Comparison of ENCODE assay signal across 13 cellular contexts in genomic region chr12:5964913-5965900, GRCh38. TPM values are rescaled to one million over a fixed set of nuclear protein-coding genes. Genes with fewer than 3 reads are reported as not detected.
A peak's percentile ranks its signal among the peaks of the same experiment; 100 is the strongest.
DNase-seq lines count a peak whose midpoint lies in the region; ATAC-seq and TF ChIP-seq lines count a peak whose summit lies in the region.
"Had no signal": no experiment of that assay in that cellular context is flagged by ENCODE, and none has a peak within 500 bp of the region (broad histone marks: within the 10 kb centered on the region; RNA-seq: fewer than 3 reads in every experiment).

No MANE protein-coding gene starts in this region.

- no peaks in the 10 kb centered on the region for H3K36me3 Mint-ChIP-seq in natural killer cell treated with Interleukin-12 subunit alpha and Interleukin-12 subunit beta and Interleukin-15 and Interleukin-18, amount 100 ng/mL, for 72 hours
- no peaks in the 10 kb centered on the region for H3K36me3 Mint-ChIP-seq in activated CD8-positive, alpha-beta T cell treated with anti-CD3 and anti-CD28 coated beads for 36 hours (ENCODE audit: low read depth)

- H3K4me3 Mint-ChIP-seq in natural killer cell treated with Interleukin-12 subunit alpha and Interleukin-12 subunit beta and Interleukin-15 and Interleukin-18, amount 100 ng/mL, for 72 hours, result no peak overlapping the region
- H3K4me3 Mint-ChIP-seq in activated CD8-positive, alpha-beta T cell treated with anti-CD3 and anti-CD28 coated beads for 36 hours, result no peak overlapping the region

- H2BK5ac ChIP-seq in IMR-90 (ENCODE audit: low read depth, low read length, poor library complexity, severe bottlenecking), result no peak overlapping the region

- ATAC-seq in IMR-90 (ENCODE audit: low read depth) (no peak; the same call in 1 of the 2 replicates), GM18861 (IDR thresholded peaks at IDR 0.05; ENCODE audit: unreplicated experiment) (no peak)
- ATAC-seq in natural killer cell treated with Interleukin-12 subunit alpha and Interleukin-12 subunit beta and Interleukin-15 and Interleukin-18, amount 100 ng/mL, for 72 hours, result peak in 1 of 2 donors; percentile 33
- no peak for ATAC-seq in activated CD8-positive, alpha-beta T cell treated with anti-CD3 and anti-CD28 coated beads for 36 hours

- H4K91ac ChIP-seq in IMR-90 (ENCODE audit: insufficient read depth, low read depth, low read length), result no peak overlapping the region; the same call in 1 of the 2 replicates

- no peak overlapping the region for H3K56ac ChIP-seq in IMR-90 (ENCODE audit: extremely low read depth, insufficient read depth, low read length)

- BruUV-seq in IMR-90 (replicated peaks; lab: Mats Ljungman, UMichigan), result no TSS peak

- H3K18ac ChIP-seq in IMR-90 (ENCODE audit: low read depth, low read length), result no peak overlapping the region

- H3K27me3 Mint-ChIP-seq in natural killer cell treated with Interleukin-12 subunit alpha and Interleukin-12 subunit beta and Interleukin-15 and Interleukin-18, amount 100 ng/mL, for 72 hours, result peaks cover 12 to 18% of the 10 kb centered on the region in 2 donors
- peaks cover 3% of the 10 kb centered on the region for H3K27me3 Mint-ChIP-seq in activated CD8-positive, alpha-beta T cell treated with anti-CD3 and anti-CD28 coated beads for 36 hours

- no peak overlapping the region for H4K8ac ChIP-seq in IMR-90 (ENCODE audit: low read depth in 2 of 2, low read length in 2 of 2)

- no peaks in the 10 kb centered on the region for H3K36me3 ChIP-seq in IMR-90 (ENCODE audit: control insufficient read depth, insufficient read depth, low read length)
- H3K36me3 ChIP-seq: uterus had no signal

- H3K23ac ChIP-seq in IMR-90 (ENCODE audit: low read depth, low read length), result no peak overlapping the region

- CTCF ChIA-PET in IMR-90 (lab: Yijun Ruan, JAX), result interaction anchor here (2.2 kb wide), 1 partner anchor 72 kb away, joined by 7 read pairs; no protein-coding TSS in a partner anchor
- CTCF ChIA-PET in activated CD8-positive, alpha-beta T cell treated with anti-CD3 and anti-CD28 coated beads for 36 hours (lab: Charles Lee), result interaction anchor here (0.6 to 3.1 kb wide), 7 partner anchors 8 to 73 kb away, joined by 3 to 28 read pairs (median 3); no protein-coding TSS in a partner anchor

- H3K9ac ChIP-seq in IMR-90 (ENCODE audit: low read depth, low read length), result no peak overlapping the region

- dilution Hi-C loops in IMR-90 (cut with HindIII; ENCODE audit: low sequenced_read_pairs, unreplicated experiment), result no loop called here

- H3K14ac ChIP-seq in IMR-90 (replicated peaks; ENCODE audit: low read depth, low read length), result no peak overlapping the region

- WGBS in IMR-90 (ENCODE audit: extremely low coverage in 2 of 2, insufficient read length in 1 of 2), 2 experiments, result 61% methylated on average over 16 of the region's 24 CpGs; no CpG with 5 or more reads in 1 of the 2 experiments

- H3K9me3 ChIP-seq in IMR-90 (ENCODE audit: control insufficient read depth, insufficient read depth, low read length), result no peaks in the 10 kb centered on the region
- H3K9me3 ChIP-seq: Caco-2, mucosa of descending colon, uterus had no signal

- intact Hi-C loops in IMR-90 (cut with micrococcal nuclease), result loop anchor here (5.0 kb wide), 1 partner anchor 538 kb away; no protein-coding TSS in a partner anchor
- intact Hi-C loops in activated CD8-positive, alpha-beta T cell treated with anti-CD3 and anti-CD28 coated beads for 36 hours (cut with micrococcal nuclease), result no loop called here
- intact Hi-C loops in posterior vena cava (cut with DNase I), result loop anchor here in 1 of 2 donors (5.0 kb wide), 1 partner anchor 768 kb away; no protein-coding TSS in a partner anchor

- H4K20me1 ChIP-seq in IMR-90 (ENCODE audit: insufficient read depth, low read length), result no peaks in the 10 kb centered on the region

- H2AK9ac ChIP-seq in IMR-90 (replicated peaks; ENCODE audit: low read depth, low read length, poor library complexity), result peak overlapping the region; percentile 0

- H2BK20ac ChIP-seq in IMR-90 (ENCODE audit: low read depth, low read length), result no peak overlapping the region

- H3K27ac ChIP-seq in IMR-90 (ENCODE audit: insufficient read depth, low read length), result no peak overlapping the region
- H3K27ac ChIP-seq: uterus had no signal

- peak overlapping the region; percentile 59 for H2AFZ ChIP-seq in IMR-90 (replicated peaks; ENCODE audit: low read length, poor library complexity)

- no peaks in the 10 kb centered on the region for H3K4me1 ChIP-seq in IMR-90 (ENCODE audit: control insufficient read depth, insufficient read depth, low read length)
- H3K4me1 ChIP-seq: Caco-2, uterus had no signal

- POLR2A ChIA-PET in IMR-90 (lab: Charles Lee; ENCODE audit: unreplicated experiment), result no interaction called here
- POLR2A ChIA-PET in activated CD8-positive, alpha-beta T cell treated with anti-CD3 and anti-CD28 coated beads for 36 hours (lab: Charles Lee), result interaction anchor here (1.2 kb wide), 1 partner anchor 25 kb away, joined by 3 read pairs; no protein-coding TSS in a partner anchor

- TF ChIP-seq POLR2A in IMR-90 (IDR thresholded peaks at IDR 0.05; ENCODE audit: low read depth, low read length), result no peak

- in situ Hi-C loops in IMR-90 (cut with MboI; ENCODE audit: low sequenced_read_pairs), result no loop called here

- H3K9me1 ChIP-seq in IMR-90 (ENCODE audit: insufficient read depth, low read length), result no peaks in the 10 kb centered on the region

- H3K4me2 ChIP-seq in IMR-90 (ENCODE audit: low read depth, low read length), result no peak overlapping the region

- no peak overlapping the region for H2BK15ac ChIP-seq in IMR-90 (ENCODE audit: low read depth, low read length)

- TF ChIP-seq CTCF in IMR-90 (conservative IDR thresholded peaks at IDR 0.05; ENCODE audit: low read depth, low read length) (no peak), epithelial cell of esophagus (IDR thresholded peaks at IDR 0.05; ENCODE audit: insufficient read depth, low read depth, low read length, missing control alignments) (no peak)
- no peak for TF ChIP-seq CTCF in activated CD8-positive, alpha-beta T cell treated with anti-CD3 and anti-CD28 coated beads for 36 hours (IDR thresholded peaks at IDR 0.05)

- H3K4me3 ChIP-seq in IMR-90 (ENCODE audit: insufficient read depth, low read depth, low read length) (no peak overlapping the region), epithelial cell of esophagus (ENCODE audit: low read length) (no peak overlapping the region)
- H3K4me3 ChIP-seq: mucosa of descending colon, uterus had no signal

- H2BK120ac ChIP-seq in IMR-90 (ENCODE audit: low read depth, low read length), result no peak overlapping the region

- H4K5ac ChIP-seq in IMR-90 (ENCODE audit: low read depth, low read length), result no peak overlapping the region

- DNase-seq in Daoy (ENCODE audit: low read depth) (peak; percentile 59), IMR-90 (no peak), epithelial cell of esophagus (ENCODE audit: low read depth) (peak; percentile 11), NCI-H1092 (lab: John Stamatoyannopoulos, UW) (no peak), posterior vena cava (ENCODE audit: low spot score) (no peak)
- DNase-seq in natural killer cell treated with Interleukin-12 subunit alpha and Interleukin-12 subunit beta and Interleukin-15 and Interleukin-18, amount 100 ng/mL, for 72 hours (ENCODE audit: low spot score), result peak; percentile 46
- DNase-seq in activated CD8-positive, alpha-beta T cell treated with anti-CD3 and anti-CD28 coated beads for 36 hours, result no peak
- DNase-seq: effector memory CD4-positive, alpha-beta T cell; uterus had no signal

- no peak overlapping the region for H3K27ac Mint-ChIP-seq in natural killer cell treated with Interleukin-12 subunit alpha and Interleukin-12 subunit beta and Interleukin-15 and Interleukin-18, amount 100 ng/mL, for 72 hours
- H3K27ac Mint-ChIP-seq in activated CD8-positive, alpha-beta T cell treated with anti-CD3 and anti-CD28 coated beads for 36 hours, result no peak overlapping the region

- no peaks in the 10 kb centered on the region for H3K4me1 Mint-ChIP-seq in natural killer cell treated with Interleukin-12 subunit alpha and Interleukin-12 subunit beta and Interleukin-15 and Interleukin-18, amount 100 ng/mL, for 72 hours (ENCODE audit: low read depth in 2 of 2)
- H3K4me1 Mint-ChIP-seq in activated CD8-positive, alpha-beta T cell treated with anti-CD3 and anti-CD28 coated beads for 36 hours (ENCODE audit: low read depth), result no peaks in the 10 kb centered on the region

- peaks cover 30% of the 10 kb centered on the region for H3K27me3 ChIP-seq in IMR-90 (ENCODE audit: control insufficient read depth, insufficient read depth, low read length)
- H3K27me3 ChIP-seq: uterus had no signal

- no peak overlapping the region for H3K4ac ChIP-seq in IMR-90 (ENCODE audit: low read depth, low read length)

- no peaks in the 10 kb centered on the region for H3K9me3 Mint-ChIP-seq in natural killer cell treated with Interleukin-12 subunit alpha and Interleukin-12 subunit beta and Interleukin-15 and Interleukin-18, amount 100 ng/mL, for 72 hours
- no peaks in the 10 kb centered on the region for H3K9me3 Mint-ChIP-seq in activated CD8-positive, alpha-beta T cell treated with anti-CD3 and anti-CD28 coated beads for 36 hours

- H2AK5ac ChIP-seq in IMR-90 (ENCODE audit: low read depth, low read length), result no peak overlapping the region; the same call in 1 of the 2 replicates

- no peaks in the 10 kb centered on the region for H3K79me1 ChIP-seq in IMR-90 (ENCODE audit: low read depth in 1 of 2, low read length in 2 of 2)

- no peak for TF ChIP-seq RAD21 in IMR-90 (IDR thresholded peaks at IDR 0.05; ENCODE audit: low read length)

TF ChIP-seq in IMR-90, 13 proteins besides CTCF, POLR2A, EP300 and RAD21 (continues in another document):
- TF ChIP-seq CHD1 (IDR thresholded peaks at IDR 0.05; ENCODE audit: low read depth, low read length) (no peak), NFE2L2 (IDR thresholded peaks at IDR 0.05; ENCODE audit: low read depth, low read length) (no peak), RCOR1 (IDR thresholded peaks at IDR 0.05; ENCODE audit: insufficient replicate concordance, low read length) (no peak), MXI1 (IDR thresholded peaks at IDR 0.05; ENCODE audit: borderline replicate concordance, low read depth, low read length) (no peak)

RNA-seq across cellular contexts. Expression of gene ANO2, which starts 20.1 kb away (rescaled TPM):
- 1.2 and 3.0 TPM in 2 replicates for total RNA-seq in Daoy (2014; rRNA removed; shearing (Covaris generic))
- total RNA-seq in IMR-90 (2012; rRNA removed) (0.28 TPM in 1 of 2 replicates, not detected in the other), posterior vena cava (10 to 100 TPM in 1 of 2 donors, 1 to 10 TPM in 1; 9.2 to 16.4 TPM)
- polyA plus RNA-seq in IMR-90 (2012; rRNA removed), result 0.22 TPM in 1 of 2 replicates, not detected in the other
- polyA plus RNA-seq in IMR-90 (2012; cell fraction: cytosol; rRNA removed), result 0.12 and 0.26 TPM in 2 replicates
- polyA plus RNA-seq in IMR-90 (2012; cell fraction: nucleus; rRNA removed; ENCODE audit: low replicate concordance), result 0.11 TPM in 1 of 2 replicates, not detected in the other
- not detected for total RNA-seq in natural killer cell treated with Interleukin-12 subunit alpha and Interleukin-12 subunit beta and Interleukin-15 and Interleukin-18, amount 100 ng/mL, for 72 hours
- not detected for total RNA-seq in activated CD8-positive, alpha-beta T cell treated with anti-CD3 and anti-CD28 coated beads for 36 hours
- total RNA-seq: HT-29 had no signal

Comparison
In these comparisons a context has a peak if more than half of its experiments do, and no peak if none do; other contexts are left out.
1. DNase-seq: peak in Daoy (single experiment), epithelial cell of esophagus (single experiment) and natural killer cell treated with Interleukin-12 subunit alpha and Interleukin-12 subunit beta and Interleukin-15 and Interleukin-18, amount 100 ng/mL, for 72 hours (single experiment); none in IMR-90 (single experiment), activated CD8-positive, alpha-beta T cell treated with anti-CD3 and anti-CD28 coated beads for 36 hours (single experiment), NCI-H1092 (single experiment) and posterior vena cava (single experiment).